ENCODE assay signal across 8 cellular contexts in genomic region chr9:128818099-128818838, GRCh38. TPM values are rescaled to one million over a fixed set of nuclear protein-coding genes. Genes with fewer than 3 reads are reported as not detected.
DNase-seq lines count a peak whose midpoint lies in the region; ATAC-seq and TF ChIP-seq lines count a peak whose summit lies in the region.

Gene ENDOG, plus strand, starts transcription at chr9:128818500. Its CDS starts 185 bp downstream, at chr9:128818685.

- peaks cover 10% of the 10 kb centered on the region for H3K36me3 Mint-ChIP-seq in activated CD4-positive, alpha-beta T cell treated with anti-CD3 and anti-CD28 coated beads for 36 hours (ENCODE audit: low read depth)

- DNase-seq in BJ (ENCODE audit: low read depth) (peak; percentile 88), NCI-H524 (lab: John Stamatoyannopoulos, UW) (peak; percentile 99), choroid plexus epithelial cell (ENCODE audit: low read depth) (peak; percentile 97), kidney epithelial cell (ENCODE audit: low read depth) (peak; percentile 76)
- peak; percentile 98 for DNase-seq in activated CD4-positive, alpha-beta T cell treated with anti-CD3 and anti-CD28 coated beads for 36 hours
- peak; percentile 91 to 97 for DNase-seq in stimulated activated CD4-positive, alpha-beta T cell treated with anti-CD3 and anti-CD28 coated beads, Interleukin-15, amount 100 ng/mL, for 48 hours (ENCODE audit: low read depth in 2 of 2)

- H3K27me3 Mint-ChIP-seq in activated CD4-positive, alpha-beta T cell treated with anti-CD3 and anti-CD28 coated beads for 36 hours = no peaks in the 10 kb centered on the region

- no peaks in the 10 kb centered on the region for H3K27me3 ChIP-seq in BJ (ENCODE audit: control insufficient read depth, insufficient read depth, low read length)
- H3K27me3 ChIP-seq in kidney epithelial cell (ENCODE audit: control insufficient read depth, insufficient read depth, low read length) = no peaks in the 10 kb centered on the region

- peak within 1 kb of the TSS; percentile 76 for H3K4me3 Mint-ChIP-seq in activated CD4-positive, alpha-beta T cell treated with anti-CD3 and anti-CD28 coated beads for 36 hours

- H3K4me1 Mint-ChIP-seq in activated CD4-positive, alpha-beta T cell treated with anti-CD3 and anti-CD28 coated beads for 36 hours = peaks cover 13% of the 10 kb centered on the region

- H3K4me3 ChIP-seq in BJ (ENCODE audit: low read depth, low read length) (peak within 1 kb of the TSS; percentile 67), choroid plexus epithelial cell (ENCODE audit: low read depth, low read length) (peak within 1 kb of the TSS; percentile 77), kidney epithelial cell (ENCODE audit: low read depth, low read length) (peak within 1 kb of the TSS; percentile 68)

- POLR2A ChIA-PET in BJ (lab: Charles Lee) = interaction anchor here (0.6 to 1.2 kb wide), 2 partner anchors 12 to 138 kb away, joined by 4 to 6 read pairs; partner anchors contain the start of gene SPOUT1
- POLR2A ChIA-PET in activated CD4-positive, alpha-beta T cell treated with anti-CD3 and anti-CD28 coated beads for 36 hours (lab: Charles Lee) = interaction anchor here (0.5 to 1.1 kb wide), 8 partner anchors 11 to 1375 kb away, joined by 3 to 7 read pairs (median 4); partner anchors contain the start of genes SPOUT1 and ZDHHC12

- intact Hi-C loops in activated CD4-positive, alpha-beta T cell treated with anti-CD3 and anti-CD28 coated beads for 36 hours (cut with DNase I, micrococcal nuclease) = loop anchor here (1.0 to 5.0 kb wide), 20 partner anchors 11 to 595 kb away; partner anchors contain the start of genes KYAT1 (in 2 of the 2), SET (in 2 of the 2), SPOUT1 (in 2 of the 2) and ZER1 (in 2 of the 2)

- peak; percentile 83 for ATAC-seq in HG03442 (IDR thresholded peaks at IDR 0.05; ENCODE audit: unreplicated experiment)
- ATAC-seq in activated CD4-positive, alpha-beta T cell treated with anti-CD3 and anti-CD28 coated beads for 36 hours = peak; percentile 98

- peak; percentile 84 for TF ChIP-seq POLR2A in GM19193 (IDR thresholded peaks at IDR 0.05; ENCODE audit: extremely low read depth, insufficient read depth, insufficient read length)

- CTCF ChIA-PET in BJ (lab: Yijun Ruan, JAX) = interaction anchor here (0.5 to 2.1 kb wide), 29 partner anchors 9 to 377 kb away, joined by 3 to 14 read pairs (median 4); partner anchors contain the start of genes PHYHD1, SPOUT1, ZDHHC12 and ZER1
- CTCF ChIA-PET in activated CD4-positive, alpha-beta T cell treated with anti-CD3 and anti-CD28 coated beads for 36 hours (lab: Charles Lee) = interaction anchor here (0.5 to 2.4 kb wide), 28 partner anchors 9 to 848 kb away, joined by 3 to 16 read pairs (median 4); partner anchors contain the start of genes SPOUT1, URM1 and ZDHHC12

- no peaks in the 10 kb centered on the region for H3K9me3 Mint-ChIP-seq in activated CD4-positive, alpha-beta T cell treated with anti-CD3 and anti-CD28 coated beads for 36 hours (ENCODE audit: low read depth)

- peak within 1 kb of the TSS; percentile 80 for H3K27ac Mint-ChIP-seq in activated CD4-positive, alpha-beta T cell treated with anti-CD3 and anti-CD28 coated beads for 36 hours

- TF ChIP-seq CTCF in BJ (IDR thresholded peaks at IDR 0.05; ENCODE audit: insufficient read depth, low read depth, low read length) (peak; percentile 100), choroid plexus epithelial cell (conservative IDR thresholded peaks at IDR 0.05; ENCODE audit: low read depth, low read length) (peak; percentile 91), kidney epithelial cell (IDR thresholded peaks at IDR 0.05; ENCODE audit: insufficient read depth, low read length, poor library complexity, severe bottlenecking) (peak; percentile 98)

- H3K36me3 ChIP-seq in BJ (ENCODE audit: control insufficient read depth, insufficient read depth, low read length) = peaks cover 7% of the 10 kb centered on the region; the same call in 1 of the 2 replicates
- H3K36me3 ChIP-seq in kidney epithelial cell (ENCODE audit: control insufficient read depth, insufficient read depth, low read length) = no peaks in the 10 kb centered on the region

RNA-seq across cellular contexts. Expression of gene ENDOG, which starts in this region (rescaled TPM):
- polyA plus RNA-seq in BJ (2011; rRNA removed) = 13.3 and 20.7 TPM in 2 replicates
- polyA minus RNA-seq in BJ (2011; rRNA and poly(A)+ RNA removed) = 6.3 and 10.9 TPM in 2 replicates
- total RNA-seq in activated CD4-positive, alpha-beta T cell treated with anti-CD3 and anti-CD28 coated beads for 36 hours = 1 to 10 TPM; 7.3 to 9.3 TPM
- 18.8 and 20.5 TPM in 2 replicates for total RNA-seq in kidney epithelial cell

Comparison
In these comparisons a context has a peak if more than half of its experiments do, and no peak if none do; other contexts are left out.
1. Peak in every context shown above with its lines: DNase-seq, ATAC-seq and H3K4me3 ChIP-seq.